Comparison of ENCODE assay signal across 20 cellular contexts in genomic region chr4:17095771-17096170, GRCh38.
DNase-seq lines count a peak whose midpoint lies in the region; ATAC-seq, FAIRE-seq and TF ChIP-seq lines count a peak whose summit lies in the region.
"Had no signal": no experiment of that assay in that cellular context is flagged by ENCODE, and none has a peak within 500 bp of the region (broad histone marks: within the 10 kb centered on the region; RNA-seq: fewer than 3 reads in every experiment).

No MANE protein-coding gene starts in this region.

- no peak for TF ChIP-seq POLR2A in IMR-90 (IDR thresholded peaks at IDR 0.05; ENCODE audit: low read depth, low read length)
- TF ChIP-seq POLR2A in H1 (IDR thresholded peaks at IDR 0.05; ENCODE audit: control extremely low read depth in 1 of 2, low read depth in 2 of 2, low read length in 2 of 2): no peak
- TF ChIP-seq POLR2A in spleen (IDR thresholded peaks at IDR 0.05): no peak

- POLR2A ChIA-PET in IMR-90 (lab: Charles Lee; ENCODE audit: unreplicated experiment): no interaction called here
- POLR2A ChIA-PET in H1 (lab: Charles Lee; ENCODE audit: partially characterized antibody): interaction anchor here (0.6 kb wide), 1 partner anchor 1204 kb away, joined by 3 read pairs; no protein-coding TSS in a partner anchor

- intact Hi-C loops in IMR-90 (cut with micrococcal nuclease) (no loop called here), spleen (cut with DNase I; ENCODE audit: low total_unique reads) (no loop called here)

- ATAC-seq in IMR-90 (ENCODE audit: low read depth) (no peak), GM19395 (IDR thresholded peaks at IDR 0.05; ENCODE audit: unreplicated experiment) (no peak)

- WGBS in GM23248 (ENCODE audit: low coverage in 1 of 2, low lambda C conversion rate in 2 of 2, missing lambda C conversion rate in 2 of 2), 2 experiments: 98 to 100% methylated on average over 2 of the region's 2 CpGs
- WGBS in IMR-90 (ENCODE audit: extremely low coverage in 2 of 2, insufficient read length in 1 of 2), 2 experiments: no CpG with 5 or more reads among the region's 2 CpGs
- 86% methylated on average over 2 of the region's 2 CpGs; no CpG with 5 or more reads in 1 of the 2 experiments for WGBS in H1 (ENCODE audit: extremely low coverage in 1 of 2, insufficient coverage in 1 of 2, insufficient read length in 1 of 2, insufficient replicate concordance in 2 of 2, low coverage in 1 of 2, low lambda C conversion rate in 2 of 2, missing lambda C conversion rate in 1 of 2), 2 experiments
- 56 to 80% (median 75%) methylated on average over 2 of the region's 2 CpGs for WGBS in spleen, 5 donors

- H2BK5ac ChIP-seq in IMR-90 (ENCODE audit: low read depth, low read length, poor library complexity, severe bottlenecking) (no peak overlapping the region), H1 (ENCODE audit: low read depth, low read length) (no peak overlapping the region)

- no peak for FAIRE-seq in H1 (lab: Jason Lieb, UNC)
- FAIRE-seq: A204.1, GM12892, GM18507, H54 had no signal

- CTCF ChIA-PET in IMR-90 (lab: Yijun Ruan, JAX) (no interaction called here), H1 (lab: Charles Lee; ENCODE audit: partially characterized antibody) (no interaction called here)

- H3K4me2 ChIP-seq in GM23248 (ENCODE audit: unreplicated experiment): no peak overlapping the region
- no peak overlapping the region for H3K4me2 ChIP-seq in IMR-90 (ENCODE audit: low read depth, low read length)
- H3K4me2 ChIP-seq in H1 (ENCODE audit: insufficient read depth in 1 of 2, low read depth in 2 of 2, low read length in 2 of 2): no peak overlapping the region

- H4K5ac ChIP-seq in IMR-90 (ENCODE audit: low read depth, low read length): no peak overlapping the region
- H4K5ac ChIP-seq in H1 (ENCODE audit: insufficient read length, low read depth, low read length): no peak overlapping the region

- no peak overlapping the region for H2BK12ac ChIP-seq in H1 (ENCODE audit: low read depth, low read length)

- DNase-seq in GM23248: no peak
- DNase-seq in IMR-90: no peak
- no peak for DNase-seq in H1 (ENCODE audit: low read depth in 1 of 2, low spot score in 2 of 2)
- no peak for DNase-seq in spleen
- DNase-seq in CD1c-positive myeloid dendritic cell (ENCODE audit: extremely low spot score): no peak
- no peak for DNase-seq in stimulated activated naive CD4-positive, alpha-beta T cell treated with Interleukin-2 at 50 U/mL for 16 hours (lab: John Stamatoyannopoulos, UW)
- DNase-seq: AML-193; CD4-positive, alpha-beta memory T cell; DMS153; DMS79; GDM1; HCEC 1CT; KBM-7 had no signal

- H3K9me3 ChIP-seq in GM23248 (ENCODE audit: low read depth): no peaks in the 10 kb centered on the region
- H3K9me3 ChIP-seq in IMR-90 (ENCODE audit: control insufficient read depth, insufficient read depth, low read length): no peaks in the 10 kb centered on the region
- H3K9me3 ChIP-seq in H1 (ENCODE audit: insufficient read depth in 2 of 2, low read depth in 1 of 2, low read length in 1 of 2): no peaks in the 10 kb centered on the region
- no peaks in the 10 kb centered on the region for H3K9me3 ChIP-seq in spleen

- H3K4me1 ChIP-seq in GM23248 (ENCODE audit: insufficient read depth): peaks cover 31% of the 10 kb centered on the region
- H3K4me1 ChIP-seq in IMR-90 (ENCODE audit: control insufficient read depth, insufficient read depth, low read length): peaks cover 6% of the 10 kb centered on the region; the same call in 1 of the 2 replicates
- H3K4me1 ChIP-seq in H1 (replicated peaks in 1 of 4; ENCODE audit: control insufficient read depth in 3 of 4, insufficient read depth in 4 of 4, low read length in 3 of 4): peaks cover 0 to 2% (median 0%) of the 10 kb centered on the region in 4 experiments; a peak in 1 of 7 replicates
- H3K4me1 ChIP-seq in spleen: peaks cover 3 to 42% (median 13%) of the 10 kb centered on the region in 6 donors

- in situ Hi-C loops in GM23248 (cut with MboI): no loop called here
- in situ Hi-C loops in IMR-90 (cut with MboI; ENCODE audit: low sequenced_read_pairs): no loop called here

- TF ChIP-seq CTCF in IMR-90 (conservative IDR thresholded peaks at IDR 0.05; ENCODE audit: low read depth, low read length) (no peak), H1 (IDR thresholded peaks at IDR 0.05; ENCODE audit: control extremely low read depth in 1 of 3, insufficient read depth in 1 of 3, low read depth in 1 of 3, low read length in 3 of 3) (no peak), spleen (IDR thresholded peaks at IDR 0.05 in 8 of 11, conservative IDR thresholded peaks at IDR 0.05 in 3 of 11) (no peak)

- H3K9me1 ChIP-seq in IMR-90 (ENCODE audit: insufficient read depth, low read length): peaks cover 4% of the 10 kb centered on the region; the same call in 1 of the 2 replicates

- no peak for TF ChIP-seq EP300 in H1 (IDR thresholded peaks at IDR 0.05; ENCODE audit: borderline replicate concordance in 1 of 2, low read depth in 2 of 2, low read length in 2 of 2)

- no peaks in the 10 kb centered on the region for H3K9me2 ChIP-seq in GM23248 (ENCODE audit: insufficient read depth)

- no peak overlapping the region; the same call in 1 of the 2 replicates for H3K23ac ChIP-seq in IMR-90 (ENCODE audit: low read depth, low read length)
- no peak overlapping the region for H3K23ac ChIP-seq in H1 (ENCODE audit: insufficient read length)

- no peak for TF ChIP-seq RAD21 in IMR-90 (IDR thresholded peaks at IDR 0.05; ENCODE audit: low read length)
- no peak for TF ChIP-seq RAD21 in H1 (IDR thresholded peaks at IDR 0.05 in 1 of 2, conservative IDR thresholded peaks at IDR 0.05 in 1 of 2; ENCODE audit: low read depth in 2 of 2, low read length in 2 of 2)

- H3K79me1 ChIP-seq in IMR-90 (ENCODE audit: low read depth in 1 of 2, low read length in 2 of 2) (no peaks in the 10 kb centered on the region), H1 (ENCODE audit: low read depth, low read length) (no peaks in the 10 kb centered on the region)

- no TSS peak for BruUV-seq in IMR-90 (replicated peaks; lab: Mats Ljungman, UMichigan)

- H3K23me2 ChIP-seq in H1 (ENCODE audit: low read depth, low read length): peaks cover 3% of the 10 kb centered on the region; the same call in 1 of the 2 replicates

- H3K9ac ChIP-seq in GM23248 (no peak overlapping the region), IMR-90 (ENCODE audit: low read depth, low read length) (no peak overlapping the region), H1 (replicated peaks in 1 of 4; ENCODE audit: extremely low read depth in 1 of 4, low read depth in 3 of 4, low read length in 3 of 4) (no peak overlapping the region)

- H2AK9ac ChIP-seq in IMR-90 (replicated peaks; ENCODE audit: low read depth, low read length, poor library complexity): no peak overlapping the region

- no peak overlapping the region; the same call in 1 of the 2 replicates for H2AK5ac ChIP-seq in IMR-90 (ENCODE audit: low read depth, low read length)
- no peak overlapping the region for H2AK5ac ChIP-seq in H1 (ENCODE audit: low read depth, low read length)

- no peak overlapping the region for H3K27ac ChIP-seq in GM23248
- no peak overlapping the region for H3K27ac ChIP-seq in IMR-90 (ENCODE audit: insufficient read depth, low read length)
- no peak overlapping the region for H3K27ac ChIP-seq in H1 (ENCODE audit: low read depth, low read length)
- H3K27ac ChIP-seq in spleen: peak overlapping the region in 7 of 8 donors; percentile 39 to 80 (median 72)
- H3K27ac ChIP-seq: C4-2B, HL-60 had no signal

- dilution Hi-C loops in IMR-90 (cut with HindIII; ENCODE audit: low sequenced_read_pairs, unreplicated experiment): no loop called here

- H3K79me2 ChIP-seq in GM23248 (ENCODE audit: insufficient read depth) (no peaks in the 10 kb centered on the region), H1 (ENCODE audit: control insufficient read depth in 1 of 2, insufficient read depth in 2 of 2, low read length in 2 of 2) (no peaks in the 10 kb centered on the region)

- H3K14ac ChIP-seq in IMR-90 (replicated peaks; ENCODE audit: low read depth, low read length): no peak overlapping the region
- no peak overlapping the region for H3K14ac ChIP-seq in H1 (ENCODE audit: insufficient read length)

- H2BK20ac ChIP-seq in IMR-90 (ENCODE audit: low read depth, low read length): no peak overlapping the region
- no peak overlapping the region for H2BK20ac ChIP-seq in H1 (ENCODE audit: low read length)

- H3F3A ChIP-seq in GM23248 (ENCODE audit: insufficient read depth): no peaks in the 10 kb centered on the region

- H2BK120ac ChIP-seq in IMR-90 (ENCODE audit: low read depth, low read length): peak overlapping the region; percentile 12; the same call in 1 of the 2 replicates
- no peak overlapping the region for H2BK120ac ChIP-seq in H1 (replicated peaks; ENCODE audit: low read depth, low read length)

- H4K8ac ChIP-seq in IMR-90 (ENCODE audit: low read depth in 2 of 2, low read length in 2 of 2) (peak overlapping the region in 1 of 2 experiments; percentile 41; a peak in 1 of 4 replicates), H1 (ENCODE audit: extremely low read depth, insufficient read depth, low read length) (no peak overlapping the region)

- H2BK15ac ChIP-seq in IMR-90 (ENCODE audit: low read depth, low read length) (0 out of 3 replicates have a peak overlapping the region, but pooled peaks have one; percentile 44), H1 (ENCODE audit: low read length) (no peak overlapping the region)

- H3K27me3 ChIP-seq in GM23248 (replicated peaks; ENCODE audit: insufficient read depth) (no peaks in the 10 kb centered on the region), IMR-90 (ENCODE audit: control insufficient read depth, insufficient read depth, low read length) (no peaks in the 10 kb centered on the region), H1 (replicated peaks in 1 of 4; ENCODE audit: control insufficient read depth in 3 of 4, extremely low read depth in 1 of 4, insufficient read depth in 3 of 4, low read length in 3 of 4) (no peaks in the 10 kb centered on the region), spleen (replicated peaks in 1 of 7) (no peaks in the 10 kb centered on the region)

- H3K4ac ChIP-seq in IMR-90 (ENCODE audit: low read depth, low read length): no peak overlapping the region
- no peak overlapping the region for H3K4ac ChIP-seq in H1 (replicated peaks; ENCODE audit: insufficient read length, low read depth, low read length)

- no peak overlapping the region for H3K4me3 ChIP-seq in GM23248
- no peak overlapping the region for H3K4me3 ChIP-seq in IMR-90 (ENCODE audit: insufficient read depth, low read depth, low read length)
- no peak overlapping the region for H3K4me3 ChIP-seq in H1 (ENCODE audit: extremely low read depth in 1 of 4, insufficient read depth in 2 of 4, low read depth in 3 of 4, low read length in 4 of 4)
- no peak overlapping the region for H3K4me3 ChIP-seq in spleen

- no peaks in the 10 kb centered on the region for H3K36me3 ChIP-seq in GM23248 (ENCODE audit: low read depth)
- H3K36me3 ChIP-seq in IMR-90 (ENCODE audit: control insufficient read depth, insufficient read depth, low read length): no peaks in the 10 kb centered on the region
- H3K36me3 ChIP-seq in H1 (ENCODE audit: control insufficient read depth in 2 of 4, insufficient read depth in 4 of 4, low read length in 3 of 4): no peaks in the 10 kb centered on the region
- no peaks in the 10 kb centered on the region for H3K36me3 ChIP-seq in spleen

- H4K91ac ChIP-seq in IMR-90 (ENCODE audit: insufficient read depth, low read depth, low read length) (peak overlapping the region; percentile 32; the same call in 1 of the 2 replicates), H1 (replicated peaks; ENCODE audit: insufficient read length, low read length) (no peak overlapping the region)

- H2AFZ ChIP-seq in GM23248: 0 out of 2 replicates have a peak overlapping the region, but pooled peaks have one; percentile 21
- no peak overlapping the region for H2AFZ ChIP-seq in IMR-90 (replicated peaks; ENCODE audit: low read length, poor library complexity)
- H2AFZ ChIP-seq in H1 (ENCODE audit: low read length): no peak overlapping the region

- H3K56ac ChIP-seq in IMR-90 (ENCODE audit: extremely low read depth, insufficient read depth, low read length) (no peak overlapping the region), H1 (replicated peaks; ENCODE audit: insufficient read length, low read depth, low read length) (no peak overlapping the region)

- H4K20me1 ChIP-seq in GM23248 (ENCODE audit: insufficient read depth) (no peaks in the 10 kb centered on the region), IMR-90 (ENCODE audit: insufficient read depth, low read length) (no peaks in the 10 kb centered on the region), H1 (replicated peaks in 1 of 2; ENCODE audit: control insufficient read depth in 1 of 2, insufficient read depth in 2 of 2, low read length in 2 of 2) (no peaks in the 10 kb centered on the region)

- H3K18ac ChIP-seq in IMR-90 (ENCODE audit: low read depth, low read length) (no peak overlapping the region), H1 (ENCODE audit: extremely low read depth, low read length) (no peak overlapping the region)

Comparison
In these comparisons a context has a peak if more than half of its experiments do, and no peak if none do; other contexts are left out.
1. H3K27ac ChIP-seq: peak in spleen (7 of 8); none in GM23248 (single experiment), IMR-90 (single experiment) and H1 (single experiment).